ENCODE assay signal across 1 cellular context in the genomic region with DNA sequence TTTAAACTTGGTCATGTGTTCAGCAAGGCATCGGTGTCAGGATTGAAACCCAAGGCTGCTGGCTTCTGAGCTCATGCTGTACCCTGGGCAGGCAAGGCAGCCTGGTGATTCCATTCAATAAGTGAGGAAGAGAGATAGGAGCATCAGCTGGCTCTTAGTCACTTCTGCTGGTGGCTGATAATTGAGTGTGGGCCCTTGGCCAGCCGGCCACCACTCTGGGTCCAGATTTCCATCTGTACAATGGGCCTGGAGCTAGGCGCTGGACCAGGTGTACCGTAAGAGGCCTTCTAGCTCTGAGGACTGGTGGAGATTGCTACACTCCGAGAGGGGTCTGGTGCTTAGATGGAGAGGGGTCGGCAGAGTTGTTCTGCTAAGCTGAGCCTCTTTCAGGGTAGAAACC.
TF ChIP-seq lines count a peak whose summit lies in the region.

No MANE protein-coding gene starts in this region.

TF ChIP-seq in K562, 482 proteins besides CTCF, POLR2A, EP300 and RAD21 (continued from another document and continues in another):
- TF ChIP-seq NFRKB (IDR thresholded peaks at IDR 0.05; ENCODE audit: low read depth) (no peak), KDM4B (IDR thresholded peaks at IDR 0.05; ENCODE audit: borderline replicate concordance in 2 of 2, low read depth in 1 of 2) (no peak), OTX1 (CRISPR knock-in tag; IDR thresholded peaks at IDR 0.05) (no peak), HDAC8 (tag; IDR thresholded peaks at IDR 0.05) (no peak), ZC3H4 (CRISPR knock-in tag; IDR thresholded peaks at IDR 0.05; ENCODE audit: borderline replicate concordance) (no peak), ZFP30 (CRISPR knock-in tag; IDR thresholded peaks at IDR 0.05; ENCODE audit: borderline replicate concordance) (no peak), ESRRA (IDR thresholded peaks at IDR 0.05; ENCODE audit: borderline replicate concordance, low read depth) (no peak), ETS2 (tag; IDR thresholded peaks at IDR 0.05; ENCODE audit: borderline replicate concordance, poor library complexity, severe bottlenecking) (no peak), ZNF217 (CRISPR knock-in tag; IDR thresholded peaks at IDR 0.05) (no peak), FUS (optimal IDR thresholded peaks at IDR 0.05; ENCODE audit: low read depth, low read length) (no peak), MIER1 (IDR thresholded peaks at IDR 0.05; ENCODE audit: low read depth) (no peak), TRIM24 (IDR thresholded peaks at IDR 0.05) (peak in 1 of 2 experiments; percentile 54; a peak in 2 of 4 replicates), NCOR1 (IDR thresholded peaks at IDR 0.05) (peak; percentile 71), NR2C2 (CRISPR knock-in tag; IDR thresholded peaks at IDR 0.05) (no peak), NR2C2 (tag; IDR thresholded peaks at IDR 0.05) (no peak), MCM2 (IDR thresholded peaks at IDR 0.05; ENCODE audit: low read depth) (no peak), GATA2 (CRISPR knock-in tag; IDR thresholded peaks at IDR 0.05) (peak; percentile 59; the same call in 1 of the 2 replicates), JUND (IDR thresholded peaks at IDR 0.05; ENCODE audit: borderline replicate concordance, low read depth, low read length) (peak; percentile 75; the same call in 1 of the 2 replicates), JUND (tag; IDR thresholded peaks at IDR 0.05; ENCODE audit: borderline replicate concordance, low read depth, low read length) (peak; percentile 60; the same call in 1 of the 3 replicates), ARID1B (IDR thresholded peaks at IDR 0.05) (peak; percentile 88), ZKSCAN8 (CRISPR knock-in tag; IDR thresholded peaks at IDR 0.05) (peak; percentile 38; the same call in 1 of the 2 replicates), DACH1 (IDR thresholded peaks at IDR 0.05; ENCODE audit: partially characterized antibody) (peak; percentile 28), FOSL1 (tag; conservative IDR thresholded peaks at IDR 0.05) (peak; percentile 94), ZNF184 (CRISPR knock-in tag; IDR thresholded peaks at IDR 0.05) (no peak), ZNF583 (CRISPR knock-in tag; IDR thresholded peaks at IDR 0.05) (no peak), FOXM1 (IDR thresholded peaks at IDR 0.05; ENCODE audit: low read depth) (peak; percentile 31; the same call in 1 of the 2 replicates), FOXM1 (CRISPR knock-in tag; IDR thresholded peaks at IDR 0.05; ENCODE audit: low read depth) (no peak), SMARCE1 (IDR thresholded peaks at IDR 0.05) (0 out of 2 replicates have a peak, but pooled peaks have one; percentile 27), CBFA2T3 (IDR thresholded peaks at IDR 0.05) (peak; percentile 92), HDAC6 (IDR thresholded peaks at IDR 0.05; ENCODE audit: low read depth, low read length) (no peak), MEIS2 (IDR thresholded peaks at IDR 0.05; ENCODE audit: partially characterized antibody) (no peak), DPF2 (IDR thresholded peaks at IDR 0.05) (0 out of 2 replicates have a peak, but pooled peaks have one; percentile 49), SIRT6 (IDR thresholded peaks at IDR 0.05; ENCODE audit: low read depth, low read length) (no peak), ZNF507 (tag; conservative IDR thresholded peaks at IDR 0.05) (no peak), MED1 (CRISPR knock-in tag; IDR thresholded peaks at IDR 0.05; ENCODE audit: borderline replicate concordance) (no peak), HLTF (IDR thresholded peaks at IDR 0.05) (no peak), NCOA1 (IDR thresholded peaks at IDR 0.05; ENCODE audit: low read depth) (no peak), NELFE (IDR thresholded peaks at IDR 0.05; ENCODE audit: insufficient read depth, insufficient read length) (no peak), NFIC (IDR thresholded peaks at IDR 0.05) (peak; percentile 88), SMC3 (conservative IDR thresholded peaks at IDR 0.05; ENCODE audit: insufficient read depth, low read depth, low read length) (no peak), MEF2A (IDR thresholded peaks at IDR 0.05; ENCODE audit: control insufficient read depth, low read depth, low read length) (no peak), TCF3 (CRISPR knock-in tag; IDR thresholded peaks at IDR 0.05) (peak; percentile 93)
- TF ChIP-seq, protein P1, sequence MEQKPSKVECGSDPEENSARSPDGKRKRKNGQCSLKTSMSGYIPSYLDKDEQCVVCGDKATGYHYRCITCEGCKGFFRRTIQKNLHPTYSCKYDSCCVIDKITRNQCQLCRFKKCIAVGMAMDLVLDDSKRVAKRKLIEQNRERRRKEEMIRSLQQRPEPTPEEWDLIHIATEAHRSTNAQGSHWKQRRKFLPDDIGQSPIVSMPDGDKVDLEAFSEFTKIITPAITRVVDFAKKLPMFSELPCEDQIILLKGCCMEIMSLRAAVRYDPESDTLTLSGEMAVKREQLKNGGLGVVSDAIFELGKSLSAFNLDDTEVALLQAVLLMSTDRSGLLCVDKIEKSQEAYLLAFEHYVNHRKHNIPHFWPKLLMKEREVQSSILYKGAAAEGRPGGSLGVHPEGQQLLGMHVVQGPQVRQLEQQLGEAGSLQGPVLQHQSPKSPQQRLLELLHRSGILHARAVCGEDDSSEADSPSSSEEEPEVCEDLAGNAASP (IDR thresholded peaks at IDR 0.05): no peak
- TF ChIP-seq, protein P2, sequence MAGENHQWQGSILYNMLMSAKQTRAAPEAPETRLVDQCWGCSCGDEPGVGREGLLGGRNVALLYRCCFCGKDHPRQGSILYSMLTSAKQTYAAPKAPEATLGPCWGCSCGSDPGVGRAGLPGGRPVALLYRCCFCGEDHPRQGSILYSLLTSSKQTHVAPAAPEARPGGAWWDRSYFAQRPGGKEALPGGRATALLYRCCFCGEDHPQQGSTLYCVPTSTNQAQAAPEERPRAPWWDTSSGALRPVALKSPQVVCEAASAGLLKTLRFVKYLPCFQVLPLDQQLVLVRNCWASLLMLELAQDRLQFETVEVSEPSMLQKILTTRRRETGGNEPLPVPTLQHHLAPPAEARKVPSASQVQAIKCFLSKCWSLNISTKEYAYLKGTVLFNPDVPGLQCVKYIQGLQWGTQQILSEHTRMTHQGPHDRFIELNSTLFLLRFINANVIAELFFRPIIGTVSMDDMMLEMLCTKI (IDR thresholded peaks at IDR 0.05; ENCODE audit: partially characterized antibody): no peak
- TF ChIP-seq, protein P3, sequence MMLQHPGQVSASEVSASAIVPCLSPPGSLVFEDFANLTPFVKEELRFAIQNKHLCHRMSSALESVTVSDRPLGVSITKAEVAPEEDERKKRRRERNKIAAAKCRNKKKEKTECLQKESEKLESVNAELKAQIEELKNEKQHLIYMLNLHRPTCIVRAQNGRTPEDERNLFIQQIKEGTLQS (IDR thresholded peaks at IDR 0.05): peak; percentile 52
- TF ChIP-seq, protein P3 (CRISPR knock-in tag; conservative IDR thresholded peaks at IDR 0.05): peak; percentile 62; the same call in 1 of the 2 replicates
- TF ChIP-seq, protein P4, sequence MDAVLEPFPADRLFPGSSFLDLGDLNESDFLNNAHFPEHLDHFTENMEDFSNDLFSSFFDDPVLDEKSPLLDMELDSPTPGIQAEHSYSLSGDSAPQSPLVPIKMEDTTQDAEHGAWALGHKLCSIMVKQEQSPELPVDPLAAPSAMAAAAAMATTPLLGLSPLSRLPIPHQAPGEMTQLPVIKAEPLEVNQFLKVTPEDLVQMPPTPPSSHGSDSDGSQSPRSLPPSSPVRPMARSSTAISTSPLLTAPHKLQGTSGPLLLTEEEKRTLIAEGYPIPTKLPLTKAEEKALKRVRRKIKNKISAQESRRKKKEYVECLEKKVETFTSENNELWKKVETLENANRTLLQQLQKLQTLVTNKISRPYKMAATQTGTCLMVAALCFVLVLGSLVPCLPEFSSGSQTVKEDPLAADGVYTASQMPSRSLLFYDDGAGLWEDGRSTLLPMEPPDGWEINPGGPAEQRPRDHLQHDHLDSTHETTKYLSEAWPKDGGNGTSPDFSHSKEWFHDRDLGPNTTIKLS (IDR thresholded peaks at IDR 0.05; ENCODE audit: borderline replicate concordance, low read depth): no peak
- TF ChIP-seq, protein P5, sequence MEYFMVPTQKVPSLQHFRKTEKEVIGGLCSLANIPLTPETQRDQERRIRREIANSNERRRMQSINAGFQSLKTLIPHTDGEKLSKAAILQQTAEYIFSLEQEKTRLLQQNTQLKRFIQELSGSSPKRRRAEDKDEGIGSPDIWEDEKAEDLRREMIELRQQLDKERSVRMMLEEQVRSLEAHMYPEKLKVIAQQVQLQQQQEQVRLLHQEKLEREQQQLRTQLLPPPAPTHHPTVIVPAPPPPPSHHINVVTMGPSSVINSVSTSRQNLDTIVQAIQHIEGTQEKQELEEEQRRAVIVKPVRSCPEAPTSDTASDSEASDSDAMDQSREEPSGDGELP (CRISPR knock-in tag; IDR thresholded peaks at IDR 0.05; ENCODE audit: borderline replicate concordance): peak; percentile 99
- TF ChIP-seq, protein P6, sequence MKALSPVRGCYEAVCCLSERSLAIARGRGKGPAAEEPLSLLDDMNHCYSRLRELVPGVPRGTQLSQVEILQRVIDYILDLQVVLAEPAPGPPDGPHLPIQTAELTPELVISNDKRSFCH (CRISPR knock-in tag; IDR thresholded peaks at IDR 0.05): no peak
- TF ChIP-seq, protein P6 (tag; IDR thresholded peaks at IDR 0.05): no peak
- TF ChIP-seq, protein P7, sequence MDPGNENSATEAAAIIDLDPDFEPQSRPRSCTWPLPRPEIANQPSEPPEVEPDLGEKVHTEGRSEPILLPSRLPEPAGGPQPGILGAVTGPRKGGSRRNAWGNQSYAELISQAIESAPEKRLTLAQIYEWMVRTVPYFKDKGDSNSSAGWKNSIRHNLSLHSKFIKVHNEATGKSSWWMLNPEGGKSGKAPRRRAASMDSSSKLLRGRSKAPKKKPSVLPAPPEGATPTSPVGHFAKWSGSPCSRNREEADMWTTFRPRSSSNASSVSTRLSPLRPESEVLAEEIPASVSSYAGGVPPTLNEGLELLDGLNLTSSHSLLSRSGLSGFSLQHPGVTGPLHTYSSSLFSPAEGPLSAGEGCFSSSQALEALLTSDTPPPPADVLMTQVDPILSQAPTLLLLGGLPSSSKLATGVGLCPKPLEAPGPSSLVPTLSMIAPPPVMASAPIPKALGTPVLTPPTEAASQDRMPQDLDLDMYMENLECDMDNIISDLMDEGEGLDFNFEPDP (CRISPR knock-in tag; IDR thresholded peaks at IDR 0.05): no peak
- TF ChIP-seq, protein P8, sequence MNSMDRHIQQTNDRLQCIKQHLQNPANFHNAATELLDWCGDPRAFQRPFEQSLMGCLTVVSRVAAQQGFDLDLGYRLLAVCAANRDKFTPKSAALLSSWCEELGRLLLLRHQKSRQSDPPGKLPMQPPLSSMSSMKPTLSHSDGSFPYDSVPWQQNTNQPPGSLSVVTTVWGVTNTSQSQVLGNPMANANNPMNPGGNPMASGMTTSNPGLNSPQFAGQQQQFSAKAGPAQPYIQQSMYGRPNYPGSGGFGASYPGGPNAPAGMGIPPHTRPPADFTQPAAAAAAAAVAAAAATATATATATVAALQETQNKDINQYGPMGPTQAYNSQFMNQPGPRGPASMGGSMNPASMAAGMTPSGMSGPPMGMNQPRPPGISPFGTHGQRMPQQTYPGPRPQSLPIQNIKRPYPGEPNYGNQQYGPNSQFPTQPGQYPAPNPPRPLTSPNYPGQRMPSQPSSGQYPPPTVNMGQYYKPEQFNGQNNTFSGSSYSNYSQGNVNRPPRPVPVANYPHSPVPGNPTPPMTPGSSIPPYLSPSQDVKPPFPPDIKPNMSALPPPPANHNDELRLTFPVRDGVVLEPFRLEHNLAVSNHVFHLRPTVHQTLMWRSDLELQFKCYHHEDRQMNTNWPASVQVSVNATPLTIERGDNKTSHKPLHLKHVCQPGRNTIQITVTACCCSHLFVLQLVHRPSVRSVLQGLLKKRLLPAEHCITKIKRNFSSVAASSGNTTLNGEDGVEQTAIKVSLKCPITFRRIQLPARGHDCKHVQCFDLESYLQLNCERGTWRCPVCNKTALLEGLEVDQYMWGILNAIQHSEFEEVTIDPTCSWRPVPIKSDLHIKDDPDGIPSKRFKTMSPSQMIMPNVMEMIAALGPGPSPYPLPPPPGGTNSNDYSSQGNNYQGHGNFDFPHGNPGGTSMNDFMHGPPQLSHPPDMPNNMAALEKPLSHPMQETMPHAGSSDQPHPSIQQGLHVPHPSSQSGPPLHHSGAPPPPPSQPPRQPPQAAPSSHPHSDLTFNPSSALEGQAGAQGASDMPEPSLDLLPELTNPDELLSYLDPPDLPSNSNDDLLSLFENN (IDR thresholded peaks at IDR 0.05; ENCODE audit: low read depth in 2 of 2, low read length in 2 of 2): 0 out of 4 replicates have a peak, but pooled peaks of 1 of the 2 experiments have one; percentile 19
- TF ChIP-seq, protein P9, sequence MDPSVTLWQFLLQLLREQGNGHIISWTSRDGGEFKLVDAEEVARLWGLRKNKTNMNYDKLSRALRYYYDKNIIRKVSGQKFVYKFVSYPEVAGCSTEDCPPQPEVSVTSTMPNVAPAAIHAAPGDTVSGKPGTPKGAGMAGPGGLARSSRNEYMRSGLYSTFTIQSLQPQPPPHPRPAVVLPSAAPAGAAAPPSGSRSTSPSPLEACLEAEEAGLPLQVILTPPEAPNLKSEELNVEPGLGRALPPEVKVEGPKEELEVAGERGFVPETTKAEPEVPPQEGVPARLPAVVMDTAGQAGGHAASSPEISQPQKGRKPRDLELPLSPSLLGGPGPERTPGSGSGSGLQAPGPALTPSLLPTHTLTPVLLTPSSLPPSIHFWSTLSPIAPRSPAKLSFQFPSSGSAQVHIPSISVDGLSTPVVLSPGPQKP (CRISPR knock-in tag; IDR thresholded peaks at IDR 0.05): no peak
- TF ChIP-seq, protein P10, sequence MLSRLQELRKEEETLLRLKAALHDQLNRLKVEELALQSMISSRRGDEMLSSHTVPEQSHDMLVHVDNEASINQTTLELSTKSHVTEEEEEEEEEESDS (CRISPR knock-in tag; IDR thresholded peaks at IDR 0.05): no peak
